8 cellular contexts compared by ENCODE assay signal in genomic region chr17:78716814-78717393, GRCh38.
A peak's percentile ranks its signal among the peaks of the same experiment; 100 is the strongest.
DNase-seq lines count a peak whose midpoint lies in the region; ATAC-seq, FAIRE-seq and TF ChIP-seq lines count a peak whose summit lies in the region.

No MANE protein-coding gene starts in this region.

- no peaks in the 10 kb centered on the region for H3K27me3 ChIP-seq in neural cell (ENCODE audit: insufficient read depth, low read depth, low read length)

- peak overlapping the region; percentile 33 for H3K27ac ChIP-seq in neural cell (ENCODE audit: low read length)

- H3K9me3 Mint-ChIP-seq in activated CD4-positive, alpha-beta T cell treated with anti-CD3 and anti-CD28 coated beads, Interleukin-2, amount 10 ng/mL, durations not matched to agents 24 days and 14 days = no peaks in the 10 kb centered on the region

- H4K20me1 ChIP-seq in neural cell (ENCODE audit: insufficient read depth) = no peaks in the 10 kb centered on the region

- H3K36me3 ChIP-seq in neural cell (ENCODE audit: insufficient read depth, low read length) = no peaks in the 10 kb centered on the region

- H3K9me2 ChIP-seq in neural cell (ENCODE audit: insufficient read depth, low read length) = no peaks in the 10 kb centered on the region

- intact Hi-C loops in activated CD4-positive, alpha-beta T cell treated with anti-CD3 and anti-CD28 coated beads, Interleukin-2, amount 10 ng/mL, durations not matched to agents 24 days and 14 days (cut with micrococcal nuclease) = no loop called here

- H3K4me2 ChIP-seq in neural cell (ENCODE audit: low read length) = peak overlapping the region; percentile 96

- peaks cover 66% of the 10 kb centered on the region for H3K4me1 Mint-ChIP-seq in activated CD4-positive, alpha-beta T cell treated with anti-CD3 and anti-CD28 coated beads, Interleukin-2, amount 10 ng/mL, durations not matched to agents 24 days and 14 days

- no peak for TF ChIP-seq RAD21 in neural cell (conservative IDR thresholded peaks at IDR 0.05)

- H3K27me3 Mint-ChIP-seq in activated CD4-positive, alpha-beta T cell treated with anti-CD3 and anti-CD28 coated beads, Interleukin-2, amount 10 ng/mL, durations not matched to agents 24 days and 14 days = no peaks in the 10 kb centered on the region

- DNase-seq in Daoy (ENCODE audit: low read depth) = peak; percentile 64
- peak; percentile 34 for DNase-seq in NCI-H128 (lab: John Stamatoyannopoulos, UW; ENCODE audit: unreplicated experiment)
- DNase-seq in activated CD4-positive, alpha-beta T cell treated with anti-CD3 and anti-CD28 coated beads, Interleukin-2, amount 10 ng/mL, durations not matched to agents 24 days and 14 days = no peak
- DNase-seq in fibroblast of mammary gland (ENCODE audit: low read depth) = peak; percentile 49
- DNase-seq in urothelium cell line (ENCODE audit: low spot score) = no peak
- no peak for DNase-seq in GM19240 (ENCODE audit: insufficient read length, low spot score)

- TF ChIP-seq CTCF in fibroblast of mammary gland (conservative IDR thresholded peaks at IDR 0.05; ENCODE audit: control insufficient read depth, insufficient read depth, low read depth, low read length) (no peak), neural cell (IDR thresholded peaks at IDR 0.05; ENCODE audit: poor library complexity, severe bottlenecking) (peak; percentile 11)

- peaks cover 8% of the 10 kb centered on the region for H3K36me3 Mint-ChIP-seq in activated CD4-positive, alpha-beta T cell treated with anti-CD3 and anti-CD28 coated beads, Interleukin-2, amount 10 ng/mL, durations not matched to agents 24 days and 14 days (ENCODE audit: low read depth)

- peak overlapping the region; percentile 78 for H3K27ac Mint-ChIP-seq in activated CD4-positive, alpha-beta T cell treated with anti-CD3 and anti-CD28 coated beads, Interleukin-2, amount 10 ng/mL, durations not matched to agents 24 days and 14 days

- peak overlapping the region; percentile 15 for H2AFZ ChIP-seq in neural cell (ENCODE audit: low read depth, low read length)

- peak overlapping the region; percentile 51 for H3K4me3 ChIP-seq in fibroblast of mammary gland (ENCODE audit: control insufficient read depth, low read depth, low read length)
- peak overlapping the region; percentile 82 for H3K4me3 ChIP-seq in neural cell (ENCODE audit: low read length)

- peak overlapping the region; percentile 70 for H3K9ac ChIP-seq in neural cell (ENCODE audit: low read length)

- no peak for TF ChIP-seq EP300 in neural cell (conservative IDR thresholded peaks at IDR 0.05; ENCODE audit: poor library complexity, severe bottlenecking)

- FAIRE-seq in urothelium cell line (lab: Jason Lieb, UNC) = no peak

- no peaks in the 10 kb centered on the region for H3K9me3 ChIP-seq in neural cell (ENCODE audit: low read length)

- H3K4me3 Mint-ChIP-seq in activated CD4-positive, alpha-beta T cell treated with anti-CD3 and anti-CD28 coated beads, Interleukin-2, amount 10 ng/mL, durations not matched to agents 24 days and 14 days = peak overlapping the region; percentile 62

- H3F3A ChIP-seq in neural cell (ENCODE audit: insufficient read depth, low read length, poor library complexity, severe bottlenecking) = no peaks in the 10 kb centered on the region

- peaks cover 68% of the 10 kb centered on the region for H3K79me2 ChIP-seq in neural cell (replicated peaks; ENCODE audit: insufficient read depth, low read length)

- no peak for ATAC-seq in HG02623 (IDR thresholded peaks at IDR 0.05; ENCODE audit: unreplicated experiment)

TF ChIP-seq in neural cell, 6 proteins besides CTCF, POLR2A, EP300 and RAD21:
- peak; percentile 93 for TF ChIP-seq MXI1 (conservative IDR thresholded peaks at IDR 0.05; ENCODE audit: poor library complexity, severe bottlenecking)
- no peak for TF ChIP-seq POLR2AphosphoS5 (IDR thresholded peaks at IDR 0.05)
- TF ChIP-seq SMC3 (conservative IDR thresholded peaks at IDR 0.05; ENCODE audit: poor library complexity) = no peak

Comparison
In these comparisons a context has a peak if more than half of its experiments do, and no peak if none do; other contexts are left out.
1. DNase-seq: peak in Daoy (single experiment), NCI-H128 (single experiment) and fibroblast of mammary gland (single experiment); none in activated CD4-positive, alpha-beta T cell treated with anti-CD3 and anti-CD28 coated beads, Interleukin-2, amount 10 ng/mL, durations not matched to agents 24 days and 14 days (single experiment), urothelium cell line (single experiment) and GM19240 (single experiment).